In the genomic region with DNA sequence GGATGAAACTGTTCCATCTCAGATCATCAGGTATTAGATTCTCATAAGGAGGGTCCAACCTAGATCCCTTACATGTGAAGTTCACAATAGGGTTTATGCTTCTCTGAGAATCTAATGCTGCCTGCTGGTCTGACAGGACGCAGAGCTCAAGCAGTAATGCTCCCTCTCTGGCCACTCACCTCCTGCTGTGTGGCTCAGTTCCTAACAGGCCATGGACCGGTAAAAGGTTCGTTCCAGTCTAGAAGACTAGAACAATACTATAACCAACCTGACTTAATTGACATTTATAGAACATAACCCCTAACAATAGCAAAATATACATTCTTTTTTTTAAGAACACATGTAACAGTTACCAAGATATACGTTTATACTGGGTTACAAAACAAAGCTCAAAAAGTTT, we compare ENCODE assay signal across 20 cellular contexts. TPM values are rescaled to one million over a fixed set of nuclear protein-coding genes. Genes with fewer than 3 reads are reported as not detected.
DNase-seq lines count a peak whose midpoint lies in the region; ATAC-seq, FAIRE-seq and TF ChIP-seq lines count a peak whose summit lies in the region.
"Had no signal": no experiment of that assay in that cellular context is flagged by ENCODE, and none has a peak within 500 bp of the region (broad histone marks: within the 10 kb centered on the region; RNA-seq: fewer than 3 reads in every experiment).

No MANE protein-coding gene starts in this region.

- H3K27me3 Mint-ChIP-seq in memory B cell, result no peaks in the 10 kb centered on the region
- H3K27me3 Mint-ChIP-seq: CD4-positive, alpha-beta memory T cell had no signal

- H3K4me3 Mint-ChIP-seq in memory B cell, result no peak overlapping the region
- H3K4me3 Mint-ChIP-seq: CD4-positive, alpha-beta memory T cell had no signal

- peaks cover 8% of the 10 kb centered on the region for H3K4me1 Mint-ChIP-seq in memory B cell

- FAIRE-seq in GM19239 (lab: Jason Lieb, UNC) (peak; percentile 48), D721Med (lab: Jason Lieb, UNC) (no peak)
- FAIRE-seq: G401.6, GM12892, H1 had no signal

- H3K36me3 Mint-ChIP-seq in memory B cell, result peaks cover 23% of the 10 kb centered on the region

- H3K27ac ChIP-seq in coronary artery, result peak overlapping the region; percentile 3 to 70
- peak overlapping the region; percentile 52 to 88 for H3K27ac ChIP-seq in aorta (ENCODE audit: low read depth in 1 of 2, low read length in 2 of 2)
- H3K27ac ChIP-seq: GM23248 had no signal

- no peaks in the 10 kb centered on the region for H3K9me3 ChIP-seq in aorta (ENCODE audit: control insufficient read depth, low read length)

- TF ChIP-seq CTCF in coronary artery (IDR thresholded peaks at IDR 0.05) (no peak), D721Med (IDR thresholded peaks at IDR 0.05; ENCODE audit: insufficient read depth, missing control alignments) (no peak)

- H3K27me3 ChIP-seq in aorta (ENCODE audit: control insufficient read depth in 1 of 2, insufficient read depth in 2 of 2, low read length in 1 of 2), result no peaks in the 10 kb centered on the region

- DNase-seq in GM19239 (ENCODE audit: insufficient read length, low spot score) (no peak), coronary artery (ENCODE audit: low spot score) (no peak), memory B cell (ENCODE audit: low spot score in 2 of 2) (no peak), aorta (no peak), kidney tubule cell (ENCODE audit: low spot score) (no peak), D721Med (ENCODE audit: insufficient read length, low spot score) (no peak)
- DNase-seq: 8988T; C1 segment of cervical spinal cord; Calu3; CD4-positive, alpha-beta memory T cell; COR-L47; DMS153; DND-41; GM23248; H7; HCEC 1CT had no signal

- peak overlapping the region; percentile 45 for H3K27ac Mint-ChIP-seq in memory B cell
- H3K27ac Mint-ChIP-seq: CD4-positive, alpha-beta memory T cell had no signal

- ATAC-seq in memory B cell (ENCODE audit: low read depth), result no peak
- ATAC-seq in aorta (ENCODE audit: low FRiP score), result no peak
- no peak for ATAC-seq in HG03039 (IDR thresholded peaks at IDR 0.05; ENCODE audit: unreplicated experiment)

- H3K9me3 Mint-ChIP-seq in memory B cell, result peaks cover 2% of the 10 kb centered on the region

- WGBS in aorta, 2 donors, result 85 to 92% methylated on average over 4 of the region's 4 CpGs

- no peaks in the 10 kb centered on the region for H3K36me3 ChIP-seq in aorta (ENCODE audit: control insufficient read depth in 1 of 2, insufficient read depth in 2 of 2, low read length in 1 of 2)

- intact Hi-C loops in aorta (cut with DNase I), result no loop called here

- H3K4me1 ChIP-seq in aorta (ENCODE audit: control insufficient read depth in 1 of 2, insufficient read depth in 2 of 2, low read length in 2 of 2), result peaks cover 0 to 6% of the 10 kb centered on the region in 2 donors

- H3K4me3 ChIP-seq in coronary artery, result no peak overlapping the region
- no peak overlapping the region for H3K4me3 ChIP-seq in aorta (ENCODE audit: low read length in 2 of 2)
- H3K4me3 ChIP-seq: GM23248 had no signal

RNA-seq across cellular contexts. Expression of gene ATG16L2, which starts 45.8 kb away (rescaled TPM):
- 10 to 100 TPM; 31.1 to 74.8 TPM for total RNA-seq in aorta
- 10 to 100 TPM in 1 of 2 donors, 1 to 10 TPM in 1; 4.9 to 47.7 TPM for polyA plus RNA-seq in aorta
